In the genomic region with DNA sequence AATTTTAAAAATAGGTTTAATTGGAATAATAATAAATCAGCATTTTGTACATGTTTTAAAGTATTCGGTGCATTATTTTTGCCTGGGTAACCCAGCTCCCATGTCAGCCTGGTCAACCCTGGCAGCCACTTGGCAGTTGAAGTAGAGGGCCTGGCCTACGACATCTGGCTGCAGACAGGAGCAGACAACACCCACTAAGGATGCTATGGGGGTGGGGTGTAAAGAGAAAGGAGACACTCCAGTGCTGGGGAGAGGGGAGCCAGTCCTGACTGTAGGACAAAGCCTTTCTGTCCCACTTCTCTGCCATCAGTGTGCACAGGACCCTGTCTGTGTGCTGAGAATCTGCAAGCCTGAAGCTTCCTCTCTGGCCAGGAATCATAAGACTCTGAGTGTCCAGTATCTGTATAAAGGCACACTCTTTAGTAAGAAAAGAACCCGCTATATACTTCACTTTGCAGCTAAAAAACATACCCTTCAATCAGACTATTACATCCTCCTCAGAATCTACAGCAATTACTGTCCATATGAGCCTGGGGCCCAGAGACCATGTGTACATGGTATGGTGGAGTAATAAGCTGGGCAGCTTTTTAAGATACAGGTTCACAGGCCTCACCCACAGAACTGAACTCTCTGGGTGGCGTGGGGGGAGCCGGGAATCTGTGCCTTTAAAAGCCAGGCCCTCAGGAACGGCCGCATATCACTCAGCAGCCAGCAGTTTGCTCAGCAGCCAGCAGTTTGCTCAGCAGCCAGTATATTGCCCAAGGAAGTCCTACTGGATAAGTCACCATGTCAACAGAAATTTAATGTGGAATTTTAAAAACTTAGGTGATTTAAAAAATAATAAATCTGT, we compare ENCODE assay signal across 1 cellular context.
TF ChIP-seq lines count a peak whose summit lies in the region.

No MANE protein-coding gene starts in this region.

TF ChIP-seq in IMR-90, 13 proteins besides CTCF, POLR2A, EP300 and RAD21 (continued from another document):
- TF ChIP-seq, protein P1, sequence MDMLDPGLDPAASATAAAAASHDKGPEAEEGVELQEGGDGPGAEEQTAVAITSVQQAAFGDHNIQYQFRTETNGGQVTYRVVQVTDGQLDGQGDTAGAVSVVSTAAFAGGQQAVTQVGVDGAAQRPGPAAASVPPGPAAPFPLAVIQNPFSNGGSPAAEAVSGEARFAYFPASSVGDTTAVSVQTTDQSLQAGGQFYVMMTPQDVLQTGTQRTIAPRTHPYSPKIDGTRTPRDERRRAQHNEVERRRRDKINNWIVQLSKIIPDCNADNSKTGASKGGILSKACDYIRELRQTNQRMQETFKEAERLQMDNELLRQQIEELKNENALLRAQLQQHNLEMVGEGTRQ (IDR thresholded peaks at IDR 0.05; ENCODE audit: low read depth, low read length) = no peak
- TF ChIP-seq, protein P2, sequence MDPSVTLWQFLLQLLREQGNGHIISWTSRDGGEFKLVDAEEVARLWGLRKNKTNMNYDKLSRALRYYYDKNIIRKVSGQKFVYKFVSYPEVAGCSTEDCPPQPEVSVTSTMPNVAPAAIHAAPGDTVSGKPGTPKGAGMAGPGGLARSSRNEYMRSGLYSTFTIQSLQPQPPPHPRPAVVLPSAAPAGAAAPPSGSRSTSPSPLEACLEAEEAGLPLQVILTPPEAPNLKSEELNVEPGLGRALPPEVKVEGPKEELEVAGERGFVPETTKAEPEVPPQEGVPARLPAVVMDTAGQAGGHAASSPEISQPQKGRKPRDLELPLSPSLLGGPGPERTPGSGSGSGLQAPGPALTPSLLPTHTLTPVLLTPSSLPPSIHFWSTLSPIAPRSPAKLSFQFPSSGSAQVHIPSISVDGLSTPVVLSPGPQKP (IDR thresholded peaks at IDR 0.05; ENCODE audit: borderline replicate concordance, low read depth, low read length) = no peak
- TF ChIP-seq MAZ (IDR thresholded peaks at IDR 0.05; ENCODE audit: borderline replicate concordance, low read depth, low read length) = no peak
- no peak for TF ChIP-seq SMC3 (IDR thresholded peaks at IDR 0.05; ENCODE audit: low read depth, low read length)
